In the genomic region with DNA sequence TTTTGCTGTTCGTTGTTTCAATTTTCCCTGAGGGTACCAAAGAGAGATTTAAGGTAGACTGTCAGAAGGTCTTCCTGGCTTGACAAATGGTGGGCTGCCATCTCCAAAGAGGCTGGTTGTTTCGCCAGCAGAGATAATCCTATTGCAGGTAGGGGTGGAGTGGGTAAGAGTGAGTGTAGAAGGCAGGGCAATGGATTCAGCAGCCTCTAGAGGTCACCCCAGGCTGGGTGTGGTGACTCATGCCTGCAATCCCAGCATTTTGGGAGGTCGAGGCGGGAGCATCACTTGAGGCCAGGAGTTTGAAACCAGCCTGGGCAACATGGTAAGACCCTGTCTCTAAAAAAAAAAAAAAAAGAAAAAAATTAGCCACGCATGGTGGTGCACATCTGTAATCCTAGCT, we compare ENCODE assay signal across 12 cellular contexts. TPM values are rescaled to one million over a fixed set of nuclear protein-coding genes. Genes with fewer than 3 reads are reported as not detected.
DNase-seq lines count a peak whose midpoint lies in the region; ATAC-seq and TF ChIP-seq lines count a peak whose summit lies in the region.
"Had no signal": no experiment of that assay in that cellular context is flagged by ENCODE, and none has a peak within 500 bp of the region (broad histone marks: within the 10 kb centered on the region; RNA-seq: fewer than 3 reads in every experiment).

No MANE protein-coding gene starts in this region.

- DNase-seq in AG09319 (ENCODE audit: extremely low read depth, low read depth) (no peak), OCI-LY7 (ENCODE audit: low spot score) (peak; percentile 29), foreskin fibroblast (peak in 1 of 2 donors; percentile 49), omental fat pad (ENCODE audit: low spot score) (no peak), glomerular visceral epithelial cell (ENCODE audit: extremely low spot score) (no peak)
- no peak for DNase-seq in effector CD4-positive, alpha-beta T cell
- DNase-seq: activated T-cell treated with anti-CD3 and anti-CD28 coated beads, Interleukin-2, amount 50 U/mL, for 4 hours; immature natural killer cell; NCI-H1930; T-helper 1 cell had no signal

- H3K4me2 ChIP-seq in OCI-LY7 (ENCODE audit: low read length) = no peak overlapping the region

- H2AFZ ChIP-seq in OCI-LY7 (ENCODE audit: low read length) = no peak overlapping the region

- H3K9me2 ChIP-seq in OCI-LY7 (ENCODE audit: insufficient read depth, low read length) = no peaks in the 10 kb centered on the region

- H3K36me3 ChIP-seq in OCI-LY7 (ENCODE audit: insufficient read depth, low read length) = no peaks in the 10 kb centered on the region

- no peaks in the 10 kb centered on the region for H3K9me3 ChIP-seq in OCI-LY7 (ENCODE audit: low read length)

- no peak for ATAC-seq in activated CD4-positive, CD25-positive, alpha-beta regulatory T cell treated with anti-CD3 and anti-CD28 coated beads, Interleukin-2, amount 50 U/mL, for 24 hours
- ATAC-seq in omental fat pad (ENCODE audit: low FRiP score) = no peak
- ATAC-seq: activated T-cell treated with anti-CD3 and anti-CD28 coated beads, Interleukin-2, amount 50 U/mL, for 4 hours had no signal

- CTCF ChIA-PET in OCI-LY7 (lab: Charles Lee; ENCODE audit: unreplicated experiment) = no interaction called here

- intact Hi-C loops in OCI-LY7 (cut with micrococcal nuclease; ENCODE audit: unreplicated experiment) = loop anchor here (5.0 kb wide), 1 partner anchor 80 kb away; no protein-coding TSS in a partner anchor

- H3K4me1 ChIP-seq in OCI-LY7 (ENCODE audit: insufficient read depth, low read length, poor library complexity, severe bottlenecking) = peaks cover 6% of the 10 kb centered on the region

- no TSS peak for BruUV-seq in OCI-LY7 (replicated peaks; lab: Mats Ljungman, UMichigan)

- H3K79me2 ChIP-seq in OCI-LY7 (ENCODE audit: insufficient read depth, low read depth, low read length) = no peaks in the 10 kb centered on the region

- POLR2A ChIA-PET in OCI-LY7 (lab: Charles Lee) = interaction anchor here (0.7 kb wide), 1 partner anchor 15 kb away, joined by 3 read pairs; no protein-coding TSS in a partner anchor

- no peak overlapping the region for H3K4me3 ChIP-seq in GM12875 (ENCODE audit: low read depth, low read length)
- no peak overlapping the region for H3K4me3 ChIP-seq in OCI-LY7 (ENCODE audit: low read depth, low read length, poor library complexity, severe bottlenecking)
- no peak overlapping the region for H3K4me3 ChIP-seq in foreskin fibroblast (ENCODE audit: low read depth in 1 of 2, low read length in 2 of 2)

- H3K27ac ChIP-seq in OCI-LY7 (ENCODE audit: low read depth, low read length, poor library complexity, severe bottlenecking) = no peak overlapping the region

- no peaks in the 10 kb centered on the region for H4K20me1 ChIP-seq in OCI-LY7 (ENCODE audit: insufficient read depth, low read length)

- TF ChIP-seq CTCF in AG09319 (IDR thresholded peaks at IDR 0.05; ENCODE audit: low read depth, low read length) (peak; percentile 28), GM12875 (IDR thresholded peaks at IDR 0.05; ENCODE audit: borderline replicate concordance, insufficient read depth, low read depth, low read length) (peak; percentile 40; the same call in 1 of the 2 replicates), OCI-LY7 (conservative IDR thresholded peaks at IDR 0.05; ENCODE audit: low read length) (peak; percentile 73), foreskin fibroblast (IDR thresholded peaks at IDR 0.05; ENCODE audit: low read depth, low read length) (peak; percentile 15), omental fat pad (IDR thresholded peaks at IDR 0.05) (no peak)

RNA-seq across cellular contexts. Expression of gene DCAKD, which starts 34.6 kb away (rescaled TPM):
- 40.8 and 53.1 TPM in 2 replicates for total RNA-seq in OCI-LY7 (2014; rRNA removed; shearing (Covaris generic))
- total RNA-seq in OCI-LY7 (2022) (45.6 and 48.9 TPM in 2 replicates), omental fat pad (10 to 100 TPM; 22.7 to 36.4 (median 25.2) TPM)

RNA-seq across cellular contexts. Expression of gene NMT1, which starts 44.3 kb away (rescaled TPM):
- 65.7 and 82.3 TPM in 2 replicates for total RNA-seq in OCI-LY7 (2014; rRNA removed; shearing (Covaris generic))
- total RNA-seq in OCI-LY7 (2022) (126 and 134 TPM in 2 replicates), omental fat pad (100 to 1,000 TPM in 1 of 4 donors, 10 to 100 TPM in 3; 57.3 to 101 (median 78.1) TPM)

RNA-seq across cellular contexts. Expression of gene C1QL1, which starts 48.7 kb away (rescaled TPM):
- not detected in 2 replicates for total RNA-seq in OCI-LY7 (2014; rRNA removed; shearing (Covaris generic))
- not detected in 2 replicates for total RNA-seq in OCI-LY7 (2022)
- 10 to 100 TPM in 2 of 4 donors, 1 to 10 TPM in 1, not detected in 1; 9.2 to 24.2 (median 10.4) TPM for total RNA-seq in omental fat pad
- total RNA-seq: activated T-cell treated with anti-CD3 and anti-CD28 coated beads, Interleukin-2, amount 50 U/mL, for 4 hours had no signal

Comparison
In these comparisons a context has a peak if more than half of its experiments do, and no peak if none do; other contexts are left out.
1. CTCF ChIP-seq: peak in AG09319 (single experiment), GM12875 (single experiment), OCI-LY7 (single experiment) and foreskin fibroblast (single experiment); none in omental fat pad (0 of 3).